Comparison of ENCODE assay signal across 8 cellular contexts in the genomic region with DNA sequence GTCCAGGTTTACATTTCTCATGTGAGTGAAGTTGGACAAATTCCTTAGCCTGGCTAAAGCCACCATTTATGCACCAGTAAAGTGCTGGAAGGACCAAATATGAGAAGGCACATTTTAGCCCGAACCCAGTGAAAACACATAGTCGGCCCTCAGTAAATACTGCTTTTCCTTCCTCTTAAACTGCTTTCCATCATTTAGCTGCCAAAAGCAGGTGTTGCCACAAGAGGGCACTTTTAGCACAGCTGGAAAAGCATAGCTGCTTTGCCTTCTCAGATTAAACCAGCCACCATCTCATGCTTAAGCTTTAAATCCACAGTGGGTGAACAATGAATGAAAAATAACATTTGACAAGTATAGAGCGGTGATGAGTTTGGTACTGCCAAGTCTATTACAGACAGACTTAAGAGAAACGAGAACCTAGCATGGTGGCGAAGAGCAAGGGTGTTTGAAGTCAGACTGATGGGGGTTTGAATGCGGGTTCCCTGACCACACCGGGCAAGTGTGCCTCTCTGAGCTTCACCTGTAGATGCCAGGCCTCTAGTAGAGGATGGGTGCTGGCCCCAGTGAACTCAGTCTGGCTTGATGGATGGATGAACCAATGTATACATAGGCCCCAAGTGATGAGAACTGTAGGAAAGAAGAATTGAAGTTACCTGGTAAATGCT. TPM values are rescaled to one million over a fixed set of nuclear protein-coding genes. Genes with fewer than 3 reads are reported as not detected.
DNase-seq lines count a peak whose midpoint lies in the region; ATAC-seq and TF ChIP-seq lines count a peak whose summit lies in the region.

No MANE protein-coding gene starts in this region.

- H3K4me1 ChIP-seq in Panc1 (ENCODE audit: control insufficient read depth, insufficient read depth, low read length) (no peaks in the 10 kb centered on the region), ovary (ENCODE audit: insufficient read depth) (no peaks in the 10 kb centered on the region), uterus (no peaks in the 10 kb centered on the region)

- H3K9me3 Mint-ChIP-seq in CD4-positive, alpha-beta T cell: no peaks in the 10 kb centered on the region
- no peaks in the 10 kb centered on the region for H3K9me3 Mint-ChIP-seq in IgD-negative memory B cell

- no peaks in the 10 kb centered on the region for H3K27me3 Mint-ChIP-seq in CD4-positive, alpha-beta T cell
- H3K27me3 Mint-ChIP-seq in IgD-negative memory B cell: no peaks in the 10 kb centered on the region

- no peaks in the 10 kb centered on the region for H3K27me3 ChIP-seq in CD4-positive, alpha-beta T cell (ENCODE audit: control insufficient read depth, insufficient read depth, low read length)
- no peaks in the 10 kb centered on the region for H3K27me3 ChIP-seq in Panc1 (ENCODE audit: control insufficient read depth, insufficient read depth, low read length)
- no peaks in the 10 kb centered on the region for H3K27me3 ChIP-seq in ovary
- H3K27me3 ChIP-seq in uterus: no peaks in the 10 kb centered on the region

- no peak overlapping the region for H3K27ac ChIP-seq in CD4-positive, alpha-beta T cell (ENCODE audit: low read depth, low read length)
- H3K27ac ChIP-seq in Panc1 (ENCODE audit: low read length): no peak overlapping the region
- H3K27ac ChIP-seq in ovary: no peak overlapping the region
- H3K27ac ChIP-seq in uterus: no peak overlapping the region

- TF ChIP-seq POLR2A in ovary (IDR thresholded peaks at IDR 0.05) (no peak), uterus (IDR thresholded peaks at IDR 0.05) (no peak)

- ATAC-seq in CD4-positive, alpha-beta T cell (ENCODE audit: poor library complexity): peak; percentile 89
- ATAC-seq in GM19438 (IDR thresholded peaks at IDR 0.05; ENCODE audit: low read depth, unreplicated experiment): peak; percentile 65
- ATAC-seq in Panc1: peak; percentile 87

- CTCF ChIA-PET in CD4-positive, alpha-beta T cell (lab: Charles Lee): interaction anchor here (0.6 to 2.3 kb wide), 6 partner anchors 10 to 234 kb away, joined by 3 to 22 read pairs (median 4); partner anchors contain the start of gene C1orf141
- CTCF ChIA-PET in Panc1 (lab: Charles Lee): interaction anchor here (0.9 to 2.1 kb wide), 3 partner anchors 149 to 215 kb away, joined by 3 to 18 read pairs (median 11); no protein-coding TSS in a partner anchor

- 71 to 73% (median 73%) methylated on average over 7 of the region's 7 CpGs for WGBS in ovary, 3 donors

- DNase-seq in CD4-positive, alpha-beta T cell: peak; percentile 32 to 66 (median 50)
- DNase-seq in Panc1 (ENCODE audit: low read depth, low spot score) (peak; percentile 71), fibroblast of the aortic adventitia (ENCODE audit: low read depth) (peak; percentile 85), ovary (peak in 4 of 5 donors; percentile 21 to 66 (median 42)), uterus (peak; percentile 45 to 49)
- DNase-seq in activated T-cell treated with anti-CD3 and anti-CD28 coated beads, Interleukin-2, amount 50 U/mL, for 48 hours: peak; percentile 67 to 73

- no peak for TF ChIP-seq EP300 in ovary (IDR thresholded peaks at IDR 0.05)

- H3K4me3 ChIP-seq in Panc1 (ENCODE audit: low read depth in 2 of 2, low read length in 2 of 2) (no peak overlapping the region), fibroblast of the aortic adventitia (ENCODE audit: low read depth, low read length) (no peak overlapping the region), ovary (no peak overlapping the region), uterus (no peak overlapping the region)

- in situ Hi-C loops in Panc1 (cut with HindIII; ENCODE audit: low pct_unique_long_range_greater_than_20kb, low sequenced_read_pairs): no loop called here

- TF ChIP-seq CTCF in CD4-positive, alpha-beta T cell (IDR thresholded peaks at IDR 0.05): peak; percentile 73
- TF ChIP-seq CTCF in Panc1 (IDR thresholded peaks at IDR 0.05): peak; percentile 88
- TF ChIP-seq CTCF in fibroblast of the aortic adventitia (IDR thresholded peaks at IDR 0.05; ENCODE audit: insufficient read depth, low read length): peak; percentile 88
- peak in 2 of 3 donors; percentile 34 to 36 for TF ChIP-seq CTCF in ovary (IDR thresholded peaks at IDR 0.05)
- peak; percentile 49 to 65 (median 62) for TF ChIP-seq CTCF in uterus (IDR thresholded peaks at IDR 0.05)

- intact Hi-C loops in CD4-positive, alpha-beta T cell (cut with DNase I, micrococcal nuclease): loop anchor here (1.0 to 10.0 kb wide), 6 partner anchors 56 to 506 kb away; partner anchors contain the start of gene SLC35D1 (in 1 of the 2)
- intact Hi-C loops in Panc1 (cut with micrococcal nuclease; ENCODE audit: unreplicated experiment): loop anchor here (1.0 to 10.0 kb wide), 4 partner anchors 153 to 509 kb away; no protein-coding TSS in a partner anchor
- intact Hi-C loops in ovary (cut with DNase I): loop anchor here in 3 of 4 donors (10.0 kb wide), 2 partner anchors 59 to 149 kb away; partner anchors contain the start of gene SLC35D1 (in 1 of the 3)
- intact Hi-C loops in uterus (cut with DNase I; ENCODE audit: low total_unique reads): loop anchor here (5.0 kb wide), 1 partner anchor 151 kb away; no protein-coding TSS in a partner anchor

- H3K27ac Mint-ChIP-seq in CD4-positive, alpha-beta T cell: peak overlapping the region; percentile 2
- peak overlapping the region in 2 of 3 donors; percentile 6 to 88 for H3K27ac Mint-ChIP-seq in IgD-negative memory B cell

- no peaks in the 10 kb centered on the region for H3K9me3 ChIP-seq in CD4-positive, alpha-beta T cell (ENCODE audit: control insufficient read depth, low read length)
- no peaks in the 10 kb centered on the region for H3K9me3 ChIP-seq in Panc1 (ENCODE audit: control insufficient read depth, insufficient read depth, low read depth, low read length)
- H3K9me3 ChIP-seq in ovary: no peaks in the 10 kb centered on the region
- H3K9me3 ChIP-seq in uterus: no peaks in the 10 kb centered on the region

- peaks cover 28% of the 10 kb centered on the region for H3K4me1 Mint-ChIP-seq in CD4-positive, alpha-beta T cell (ENCODE audit: low read depth)
- peaks cover 9 to 10% (median 9%) of the 10 kb centered on the region in 3 donors for H3K4me1 Mint-ChIP-seq in IgD-negative memory B cell

- no peak overlapping the region for H3K4me3 Mint-ChIP-seq in CD4-positive, alpha-beta T cell
- H3K4me3 Mint-ChIP-seq in IgD-negative memory B cell: no peak overlapping the region

- no TSS peak for BruUV-seq in Panc1 (replicated peaks; lab: Mats Ljungman, UMichigan)

- H3K36me3 ChIP-seq in Panc1 (ENCODE audit: control insufficient read depth, insufficient read depth, low read length) (no peaks in the 10 kb centered on the region), ovary (no peaks in the 10 kb centered on the region), uterus (no peaks in the 10 kb centered on the region)

- POLR2A ChIA-PET in CD4-positive, alpha-beta T cell (lab: Charles Lee): interaction anchor here (0.7 to 2.1 kb wide), 10 partner anchors 10 to 216 kb away, joined by 3 to 13 read pairs (median 4); partner anchors contain the start of genes DNAI4, MIER1 and SLC35D1
- POLR2A ChIA-PET in Panc1 (lab: Charles Lee): no interaction called here

- H3K36me3 Mint-ChIP-seq in CD4-positive, alpha-beta T cell (ENCODE audit: low read depth): peaks cover 30% of the 10 kb centered on the region
- no peaks in the 10 kb centered on the region for H3K36me3 Mint-ChIP-seq in IgD-negative memory B cell

RNA-seq across cellular contexts. Expression of gene SLC35D1, which starts 57.8 kb away (rescaled TPM):
- total RNA-seq in CD4-positive, alpha-beta T cell: 1 to 10 TPM; 8.1 to 9.1 TPM
- 3.2 TPM for polyA plus RNA-seq in IgD-negative memory B cell
- total RNA-seq in Panc1 (2021; ENCODE audit: unreplicated experiment): 7.0 TPM
- polyA plus RNA-seq in Panc1 (2012; ENCODE audit: insufficient read length): 2.1 TPM
- total RNA-seq in fibroblast of the aortic adventitia (ENCODE audit: low replicate concordance): 8.7 and 12.6 TPM in 2 replicates
- total RNA-seq in ovary: 10 to 100 TPM in 4 of 7 donors, 1 to 10 TPM in 3; 7.4 to 11.8 (median 10.3) TPM
- 10 to 100 TPM in 1 of 2 donors, 1 to 10 TPM in 1; 5.0 to 16.9 TPM for polyA plus RNA-seq in ovary
- 10 to 100 TPM in 2 of 4 donors, 1 to 10 TPM in 2; 5.0 to 21.8 (median 8.8) TPM for total RNA-seq in uterus

Comparison
In these comparisons a context has a peak if more than half of its experiments do, and no peak if none do; other contexts are left out.
1. CTCF ChIP-seq: peak in every context shown above with its lines; median percentile 88 in Panc1; 88 in fibroblast of the aortic adventitia; 73 in CD4-positive, alpha-beta T cell; 62 in uterus; 35 in ovary.